ENCODE assay signal across 8 cellular contexts in genomic region chr1:78649628-78650027, GRCh38. TPM values are rescaled to one million over a fixed set of nuclear protein-coding genes. Genes with fewer than 3 reads are reported as not detected.
DNase-seq lines count a peak whose midpoint lies in the region; ATAC-seq and TF ChIP-seq lines count a peak whose summit lies in the region.

TSS of gene IFI44 (plus strand) at chr1:78649831. CDS start at chr1:78650196, 365 bp downstream.

- ATAC-seq in GM21381 (IDR thresholded peaks at IDR 0.05; ENCODE audit: unreplicated experiment) = peak; percentile 89
- ATAC-seq in activated CD4-positive, CD25-positive, alpha-beta regulatory T cell treated with anti-CD3 and anti-CD28 coated beads, Interleukin-2, amount 50 U/mL, for 24 hours = peak; percentile 90 to 93

- TF ChIP-seq RAD21 in Ishikawa (IDR thresholded peaks at IDR 0.05; ENCODE audit: low read depth) = no peak

- no peak for TF ChIP-seq EP300 in Ishikawa (IDR thresholded peaks at IDR 0.05; ENCODE audit: borderline replicate concordance)

- DNase-seq in COR-L47 (lab: John Stamatoyannopoulos, UW) (peak; percentile 74), cerebellum (ENCODE audit: low spot score) (peak; percentile 5), lung microvascular endothelial cell (ENCODE audit: low read depth in 2 of 2) (peak; percentile 74 to 93), SKM-1 treated with dmso at 0.1 percent for 144 hours (lab: John Stamatoyannopoulos, UW; ENCODE audit: unreplicated experiment) (no peak)
- DNase-seq in stimulated activated CD8-positive, alpha-beta memory T cell treated with anti-CD3 and anti-CD28 coated beads, Interleukin-15, amount 100 ng/mL, for 4 hours (ENCODE audit: low read depth in 2 of 2) = peak; percentile 20 to 55

TF ChIP-seq in Ishikawa, 13 proteins besides CTCF, POLR2A, EP300 and RAD21:
- TF ChIP-seq NFIC (IDR thresholded peaks at IDR 0.05) = peak; percentile 63
- TF ChIP-seq EGR1 (IDR thresholded peaks at IDR 0.05) = no peak

RNA-seq across cellular contexts. Expression of gene IFI44, which starts in this region (rescaled TPM):
- 19.4 TPM for total RNA-seq in cerebellum
- total RNA-seq in lung microvascular endothelial cell = 3.2 and 15.0 TPM in 2 replicates
